In the genomic region with DNA sequence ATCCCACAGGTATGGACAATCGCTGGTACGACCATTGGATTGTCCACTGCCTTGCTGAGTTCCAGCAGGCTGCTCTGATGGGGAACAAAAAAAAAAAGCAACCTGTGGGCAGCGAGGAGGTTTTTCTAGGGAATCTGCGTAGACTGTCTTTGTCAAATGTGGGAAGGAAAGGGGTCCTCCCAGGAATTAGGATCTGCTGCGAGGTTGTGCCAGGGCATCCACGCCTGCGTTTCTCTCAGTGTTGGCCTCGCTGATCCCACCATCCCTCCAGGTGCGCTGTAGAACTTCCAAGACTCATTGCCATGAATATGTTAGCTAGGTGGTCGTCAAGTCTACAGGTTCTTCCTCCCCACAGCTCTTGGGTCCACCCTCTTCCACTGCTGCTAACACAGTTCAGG, we compare ENCODE assay signal across 15 cellular contexts.
"Had no signal": no experiment of that assay in that cellular context is flagged by ENCODE, and none has a peak within 500 bp of the region (broad histone marks: within the 10 kb centered on the region; RNA-seq: fewer than 3 reads in every experiment).

No MANE protein-coding gene starts in this region.

- H3K27ac Mint-ChIP-seq: immature natural killer cell; naive B cell; stimulated activated effector memory CD8-positive, alpha-beta T cell treated with anti-CD3 and anti-CD28 coated beads, Interleukin-12 subunit alpha, Interleukin-12 subunit beta, amount 100 ng/mL, for 72 hours had no signal

- DNase-seq: cortex of kidney; dorsolateral prefrontal cortex; effector CD8-positive, alpha-beta T cell; gastrocnemius medialis; immature natural killer cell; mesendoderm; naive B cell; stimulated activated CD4-positive, alpha-beta T cell treated with anti-CD3 and anti-CD28 coated beads, Interleukin-2, amount 100 ng/mL, for 48 hours; stimulated activated naive CD8-positive, alpha-beta T cell treated with anti-CD3 and anti-CD28 coated beads, Interleukin-15, Interleukin-2, amounts not matched to agents 100 U/mL and 50 U/mL, for 24 hours; transverse colon had no signal

- H3K36me3 Mint-ChIP-seq: immature natural killer cell; naive B cell; stimulated activated effector memory CD8-positive, alpha-beta T cell treated with anti-CD3 and anti-CD28 coated beads, Interleukin-12 subunit alpha, Interleukin-12 subunit beta, amount 100 ng/mL, for 72 hours had no signal

- ATAC-seq: gastrocnemius medialis; stimulated activated effector memory CD8-positive, alpha-beta T cell treated with anti-CD3 and anti-CD28 coated beads, Interleukin-12 subunit alpha, Interleukin-12 subunit beta, amount 100 ng/mL, for 72 hours had no signal

- H3K27me3 ChIP-seq: gastrocnemius medialis, neutrophil, suprapubic skin had no signal

- H3K36me3 ChIP-seq: esophagus muscularis mucosa, gastrocnemius medialis, neutrophil, suprapubic skin, transverse colon had no signal

- H3K4me3 ChIP-seq: dorsolateral prefrontal cortex, esophagus muscularis mucosa, gastrocnemius medialis, smooth muscle cell, suprapubic skin, transverse colon had no signal

- H3K9me3 ChIP-seq: esophagus muscularis mucosa, gastrocnemius medialis, neutrophil, suprapubic skin, transverse colon had no signal

- H3K27ac ChIP-seq: esophagus muscularis mucosa, gastrocnemius medialis, neutrophil, transverse colon had no signal

- H3K4me3 Mint-ChIP-seq: immature natural killer cell; naive B cell; stimulated activated effector memory CD8-positive, alpha-beta T cell treated with anti-CD3 and anti-CD28 coated beads, Interleukin-12 subunit alpha, Interleukin-12 subunit beta, amount 100 ng/mL, for 72 hours had no signal

- H3K9me3 Mint-ChIP-seq: immature natural killer cell; naive B cell; stimulated activated effector memory CD8-positive, alpha-beta T cell treated with anti-CD3 and anti-CD28 coated beads, Interleukin-12 subunit alpha, Interleukin-12 subunit beta, amount 100 ng/mL, for 72 hours had no signal
